Comparison of ENCODE assay signal across 18 cellular contexts in genomic region chr6:157620905-157621304, GRCh38.
"Had no signal": no experiment of that assay in that cellular context is flagged by ENCODE, and none has a peak within 500 bp of the region (broad histone marks: within the 10 kb centered on the region; RNA-seq: fewer than 3 reads in every experiment).

No MANE protein-coding gene starts in this region.

- FAIRE-seq: frontal cortex, islet of Langerhans had no signal

- H3K4me1 ChIP-seq: esophagus muscularis mucosa, left lung had no signal

- ATAC-seq: activated CD8-positive, alpha-beta T cell treated with anti-CD3 and anti-CD28 coated beads, Interleukin-2, amount 10 ng/mL, durations not matched to agents 7 days and 5 days; left lung; natural killer cell treated with Interleukin-12 subunit alpha and Interleukin-12 subunit beta and Interleukin-15 and Interleukin-18, amount 100 ng/mL, for 72 hours; stimulated activated naive CD8-positive, alpha-beta T cell treated with anti-CD3 and anti-CD28 coated beads, Interleukin-15, Interleukin-2, amounts not matched to agents 100 U/mL and 50 U/mL, for 24 hours had no signal

- H3K27me3 Mint-ChIP-seq: activated B cell treated with CpG ODN at 0.5 μM for 24 hours; activated naive CD8-positive, alpha-beta T cell; memory B cell; natural killer cell treated with Interleukin-12 subunit alpha and Interleukin-12 subunit beta and Interleukin-15 and Interleukin-18, amount 100 ng/mL, for 72 hours had no signal

- H3K27ac Mint-ChIP-seq: activated B cell treated with CpG ODN at 0.5 μM for 24 hours; activated CD8-positive, alpha-beta T cell treated with anti-CD3 and anti-CD28 coated beads, Interleukin-2, amount 10 ng/mL, durations not matched to agents 7 days and 5 days; activated naive CD8-positive, alpha-beta T cell; memory B cell; natural killer cell treated with Interleukin-12 subunit alpha and Interleukin-12 subunit beta and Interleukin-15 and Interleukin-18, amount 100 ng/mL, for 72 hours had no signal

- H3K36me3 ChIP-seq: esophagus muscularis mucosa, left lung had no signal

- H3K27ac ChIP-seq: dorsolateral prefrontal cortex, esophagus muscularis mucosa, left lung had no signal

- H3K27me3 ChIP-seq: dorsolateral prefrontal cortex, esophagus muscularis mucosa, left lung had no signal

- H3K36me3 Mint-ChIP-seq: activated naive CD8-positive, alpha-beta T cell; natural killer cell treated with Interleukin-12 subunit alpha and Interleukin-12 subunit beta and Interleukin-15 and Interleukin-18, amount 100 ng/mL, for 72 hours had no signal

- H3K4me3 Mint-ChIP-seq: activated B cell treated with CpG ODN at 0.5 μM for 24 hours; activated CD8-positive, alpha-beta T cell treated with anti-CD3 and anti-CD28 coated beads, Interleukin-2, amount 10 ng/mL, durations not matched to agents 7 days and 5 days; activated naive CD8-positive, alpha-beta T cell; memory B cell; natural killer cell treated with Interleukin-12 subunit alpha and Interleukin-12 subunit beta and Interleukin-15 and Interleukin-18, amount 100 ng/mL, for 72 hours had no signal

- H3K9me3 Mint-ChIP-seq: activated B cell treated with CpG ODN at 0.5 μM for 24 hours; natural killer cell treated with Interleukin-12 subunit alpha and Interleukin-12 subunit beta and Interleukin-15 and Interleukin-18, amount 100 ng/mL, for 72 hours had no signal

- H3K4me3 ChIP-seq: dorsolateral prefrontal cortex, esophagus muscularis mucosa, left lung had no signal

- DNase-seq: activated B cell treated with CpG ODN at 0.5 μM for 24 hours; activated CD4-positive, alpha-beta T cell treated with anti-CD3 and anti-CD28 coated beads for 48 hours; activated CD8-positive, alpha-beta T cell treated with anti-CD3 and anti-CD28 coated beads, Interleukin-2, amount 10 ng/mL, durations not matched to agents 7 days and 5 days; activated gamma-delta T cell treated with Interleukin-2 at 50 U/mL for 16 hours; amygdala; dorsolateral prefrontal cortex; head of caudate nucleus; left lung; posterior cingulate gyrus; stimulated activated naive CD8-positive, alpha-beta T cell treated with anti-CD3 and anti-CD28 coated beads, Interleukin-15, Interleukin-2, amounts not matched to agents 100 U/mL and 50 U/mL, for 24 hours; T-helper 2 cell; trophoblast cell had no signal

- H3K9me3 ChIP-seq: esophagus muscularis mucosa, left lung had no signal
